In the genomic region with DNA sequence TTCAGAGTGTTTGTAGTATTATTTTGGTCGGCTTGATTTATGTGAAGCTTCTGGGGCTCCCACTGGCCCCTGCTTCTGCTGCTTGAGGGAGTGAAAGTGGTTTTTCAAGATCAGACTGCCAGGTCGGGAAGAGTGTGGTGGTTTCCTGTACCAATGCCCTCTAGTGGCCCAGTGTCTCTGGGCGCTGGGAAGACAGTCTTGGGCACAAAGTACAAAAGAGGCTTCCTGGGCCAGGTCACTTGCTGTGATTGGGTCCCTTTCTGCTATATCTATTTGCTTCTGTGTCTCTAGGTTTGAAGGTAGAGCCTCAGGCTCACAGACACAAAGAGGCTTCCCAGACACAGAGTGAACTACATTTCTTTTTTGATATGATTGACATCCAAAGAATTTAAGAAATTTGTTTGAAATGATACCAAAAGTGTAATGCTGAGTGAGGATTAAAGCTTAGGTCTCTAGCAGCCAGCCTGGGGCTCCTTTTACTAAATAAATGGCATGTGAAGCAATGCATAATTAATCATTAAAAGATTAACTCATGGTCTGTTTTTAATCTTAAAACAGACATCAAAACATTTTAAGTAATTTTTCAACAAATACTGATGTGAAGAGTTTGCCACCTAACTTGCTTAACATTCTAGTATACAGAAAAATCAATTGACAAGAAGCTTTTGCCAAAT, we compare ENCODE assay signal across 1 cellular context.
TF ChIP-seq lines count a peak whose summit lies in the region.

No MANE protein-coding gene starts in this region.

TF ChIP-seq in liver, 16 proteins besides CTCF, POLR2A, EP300 and RAD21 (continued from another document):
- no peak for TF ChIP-seq MAX (IDR thresholded peaks at IDR 0.05)
